In genomic region chr7:15459018-15459621, GRCh38 we compare ENCODE assay signal across 17 cellular contexts.
A peak's percentile ranks its signal among the peaks of the same experiment; 100 is the strongest.
DNase-seq lines count a peak whose midpoint lies in the region; ATAC-seq, FAIRE-seq and TF ChIP-seq lines count a peak whose summit lies in the region.
"Had no signal": no experiment of that assay in that cellular context is flagged by ENCODE, and none has a peak within 500 bp of the region (broad histone marks: within the 10 kb centered on the region; RNA-seq: fewer than 3 reads in every experiment).

No MANE protein-coding gene starts in this region.

- no peaks in the 10 kb centered on the region for H3K9me3 ChIP-seq in stomach
- no peaks in the 10 kb centered on the region for H3K9me3 ChIP-seq in MM.1S (replicated peaks; ENCODE audit: insufficient read depth, low read length)
- H3K9me3 ChIP-seq: Peyer's patch, upper lobe of left lung had no signal

- no peak overlapping the region for H3K27ac ChIP-seq in stomach
- H3K27ac ChIP-seq in MM.1S (ENCODE audit: low read length): no peak overlapping the region
- H3K27ac ChIP-seq: Peyer's patch, upper lobe of left lung had no signal

- no peaks in the 10 kb centered on the region for H4K20me1 ChIP-seq in MM.1S (ENCODE audit: insufficient read depth, low read length)

- intact Hi-C loops in left ventricle myocardium superior (cut with micrococcal nuclease): no loop called here
- intact Hi-C loops in stomach (cut with DNase I; ENCODE audit: low total_unique reads): no loop called here

- peak; percentile 94 for FAIRE-seq in H54 (lab: Jason Lieb, UNC)

- ATAC-seq in left ventricle myocardium superior: peak; percentile 87
- no peak for ATAC-seq in GM18502 (IDR thresholded peaks at IDR 0.05; ENCODE audit: poor library complexity, unreplicated experiment)
- ATAC-seq: activated T-cell treated with anti-CD3 and anti-CD28 coated beads, Interleukin-2, amount 50 U/mL, for 4 hours; HCT116; natural killer cell; T-helper 17 cell had no signal

- no peak for TF ChIP-seq POLR2A in H54 (IDR thresholded peaks at IDR 0.05; ENCODE audit: low read depth, low read length)
- TF ChIP-seq POLR2A in stomach (IDR thresholded peaks at IDR 0.05): no peak

- 41 to 63% (median 52%) methylated on average over 6 of the region's 6 CpGs for WGBS in stomach, 5 donors

- H2AFZ ChIP-seq in MM.1S (ENCODE audit: low read length): no peak overlapping the region

- no peak overlapping the region for H3K4me3 ChIP-seq in stomach
- no peak overlapping the region for H3K4me3 ChIP-seq in MM.1S (ENCODE audit: low read length)
- H3K4me3 ChIP-seq: Peyer's patch, upper lobe of left lung had no signal

- TF ChIP-seq CTCF in stomach (IDR thresholded peaks at IDR 0.05) (no peak), MM.1S (IDR thresholded peaks at IDR 0.05; ENCODE audit: low read length) (no peak), GM13977 (IDR thresholded peaks at IDR 0.05; ENCODE audit: extremely low read depth, insufficient read depth, missing control alignments) (no peak)

- H3K79me2 ChIP-seq in MM.1S (ENCODE audit: low read length): no peaks in the 10 kb centered on the region

- no peak overlapping the region for H3K9ac ChIP-seq in MM.1S (ENCODE audit: low read length)

- H3F3A ChIP-seq in MM.1S (ENCODE audit: insufficient read depth, low read length): no peaks in the 10 kb centered on the region

- peaks cover 0 to 6% (median 0%) of the 10 kb centered on the region in 4 donors for H3K4me1 ChIP-seq in stomach
- H3K4me1 ChIP-seq in MM.1S (ENCODE audit: low read length): no peaks in the 10 kb centered on the region
- H3K4me1 ChIP-seq: Peyer's patch, upper lobe of left lung had no signal

- H3K9me2 ChIP-seq in MM.1S (replicated peaks; ENCODE audit: insufficient read depth, low read length): no peaks in the 10 kb centered on the region

- in situ Hi-C loops in GM13977 (cut with MboI; ENCODE audit: low pct_unique_long_range_greater_than_20kb, low sequenced_read_pairs, unreplicated experiment): no loop called here

- H3K36me3 ChIP-seq in stomach (no peaks in the 10 kb centered on the region), MM.1S (replicated peaks; ENCODE audit: insufficient read depth, low read length) (no peaks in the 10 kb centered on the region)
- H3K36me3 ChIP-seq: Peyer's patch, upper lobe of left lung had no signal

- peak; percentile 12 for DNase-seq in AG20443 (ENCODE audit: low spot score)
- no peak for DNase-seq in H54 (ENCODE audit: insufficient read length, low spot score)
- DNase-seq in NCI-H82 (lab: John Stamatoyannopoulos, UW): peak; percentile 17
- no peak for DNase-seq in left ventricle myocardium superior
- no peak for DNase-seq in stomach
- no peak for DNase-seq in MM.1S
- DNase-seq in GM13977 (ENCODE audit: low spot score): no peak
- DNase-seq: activated CD4-positive, alpha-beta T cell treated with anti-CD3 and anti-CD28 coated beads for 48 hours; activated T-cell treated with anti-CD3 and anti-CD28 coated beads, Interleukin-2, amount 50 U/mL, for 4 hours; cortex of kidney; natural killer cell; Peyer's patch; stimulated activated CD4-positive, alpha-beta T cell treated with anti-CD3 and anti-CD28 coated beads, Interleukin-4, amount 100 ng/mL, for 24 hours; T-helper 17 cell; upper lobe of left lung had no signal

- no peak overlapping the region for H3K4me2 ChIP-seq in MM.1S (ENCODE audit: low read depth, low read length)

- no peak for TF ChIP-seq EP300 in stomach (IDR thresholded peaks at IDR 0.05)

- H3K27me3 ChIP-seq in stomach (no peaks in the 10 kb centered on the region), MM.1S (replicated peaks; ENCODE audit: insufficient read depth, low read length) (no peaks in the 10 kb centered on the region)
- H3K27me3 ChIP-seq: Peyer's patch, upper lobe of left lung had no signal

Comparison
In these comparisons a context has a peak if more than half of its experiments do, and no peak if none do; other contexts are left out.
1. DNase-seq: peak in AG20443 (single experiment) and NCI-H82 (single experiment); none in H54 (single experiment), left ventricle myocardium superior (single experiment), stomach (single experiment), MM.1S (single experiment) and GM13977 (single experiment).